20 cellular contexts compared by ENCODE assay signal in genomic region chr10:114749014-114749413, GRCh38.
DNase-seq lines count a peak whose midpoint lies in the region; TF ChIP-seq lines count a peak whose summit lies in the region.
"Had no signal": no experiment of that assay in that cellular context is flagged by ENCODE, and none has a peak within 500 bp of the region (broad histone marks: within the 10 kb centered on the region; RNA-seq: fewer than 3 reads in every experiment).

No MANE protein-coding gene starts in this region.

- H3K79me2 ChIP-seq in Loucy (ENCODE audit: insufficient read depth, low read length), result peaks cover 89% of the 10 kb centered on the region
- no peaks in the 10 kb centered on the region for H3K79me2 ChIP-seq in hepatocyte

- H3K4me2 ChIP-seq in Loucy (ENCODE audit: low read depth, low read length, poor library complexity, severe bottlenecking) (peak overlapping the region; percentile 66), hepatocyte (no peak overlapping the region)

- H3K36me3 ChIP-seq in Loucy (ENCODE audit: insufficient read depth, low read length), result peaks cover 35% of the 10 kb centered on the region
- no peaks in the 10 kb centered on the region for H3K36me3 ChIP-seq in esophagus squamous epithelium
- H3K36me3 ChIP-seq in hepatocyte (replicated peaks; ENCODE audit: insufficient read depth, low read depth), result no peaks in the 10 kb centered on the region
- no peaks in the 10 kb centered on the region for H3K36me3 ChIP-seq in skeletal muscle tissue (ENCODE audit: control insufficient read depth in 3 of 3, insufficient read depth in 3 of 3, low read length in 3 of 3)
- H3K36me3 ChIP-seq: Peyer's patch had no signal

- TF ChIP-seq CTCF in Loucy (conservative IDR thresholded peaks at IDR 0.05; ENCODE audit: low read length), result no peak
- no peak for TF ChIP-seq CTCF in esophagus squamous epithelium (IDR thresholded peaks at IDR 0.05)
- no peak for TF ChIP-seq CTCF in hepatocyte (IDR thresholded peaks at IDR 0.05; ENCODE audit: poor library complexity)

- H3K27me3 ChIP-seq in Loucy (ENCODE audit: insufficient read depth, low read length, poor library complexity, severe bottlenecking), result no peaks in the 10 kb centered on the region
- no peaks in the 10 kb centered on the region for H3K27me3 ChIP-seq in esophagus squamous epithelium
- H3K27me3 ChIP-seq in hepatocyte, result no peaks in the 10 kb centered on the region
- H3K27me3 ChIP-seq in skeletal muscle tissue (ENCODE audit: control insufficient read depth in 3 of 3, insufficient read depth in 3 of 3, low read length in 3 of 3), result no peaks in the 10 kb centered on the region
- H3K27me3 ChIP-seq: foreskin keratinocyte, Peyer's patch had no signal

- intact Hi-C loops in esophagus squamous epithelium (cut with DNase I), result no loop called here

- peaks cover 12% of the 10 kb centered on the region; the same call in 1 of the 2 replicates for H3F3A ChIP-seq in Loucy (ENCODE audit: low read depth)

- peaks cover 15% of the 10 kb centered on the region for H4K20me1 ChIP-seq in Loucy (ENCODE audit: insufficient read depth, low read length, poor library complexity, severe bottlenecking)
- H4K20me1 ChIP-seq in hepatocyte (ENCODE audit: insufficient read depth, poor library complexity, severe bottlenecking), result no peaks in the 10 kb centered on the region

- H3K9me2 ChIP-seq in Loucy (replicated peaks; ENCODE audit: low read depth, low read length) (no peaks in the 10 kb centered on the region), hepatocyte (replicated peaks; ENCODE audit: insufficient read depth) (no peaks in the 10 kb centered on the region)

- no peak for TF ChIP-seq POLR2A in esophagus squamous epithelium (IDR thresholded peaks at IDR 0.05)

- H2AFZ ChIP-seq in Loucy (ENCODE audit: low read length), result no peak overlapping the region
- no peak overlapping the region for H2AFZ ChIP-seq in hepatocyte

- 62 to 67% methylated on average over 3 of the region's 3 CpGs for WGBS in esophagus squamous epithelium, 2 donors
- 70% methylated on average over 3 of the region's 3 CpGs for WGBS in hepatocyte (ENCODE audit: low lambda C conversion rate, missing lambda C conversion rate)

- H3K27ac ChIP-seq in esophagus squamous epithelium (peak overlapping the region in 3 of 4 donors; percentile 14 to 58 (median 51)), hepatocyte (no peak overlapping the region), skeletal muscle tissue (ENCODE audit: low read depth, low read length) (peak overlapping the region; percentile 33)
- H3K27ac ChIP-seq: foreskin keratinocyte, SK-N-MC had no signal

- peaks cover 56% of the 10 kb centered on the region for H3K4me1 ChIP-seq in Loucy (ENCODE audit: insufficient read depth, low read length, poor library complexity, severe bottlenecking)
- no peaks in the 10 kb centered on the region for H3K4me1 ChIP-seq in esophagus squamous epithelium
- no peaks in the 10 kb centered on the region for H3K4me1 ChIP-seq in hepatocyte (ENCODE audit: insufficient read depth)
- peaks cover 0 to 3% (median 0%) of the 10 kb centered on the region in 3 donors for H3K4me1 ChIP-seq in skeletal muscle tissue (ENCODE audit: control insufficient read depth in 3 of 3, insufficient read depth in 3 of 3, low read length in 3 of 3)
- H3K4me1 ChIP-seq: foreskin keratinocyte had no signal

- DNase-seq in esophagus squamous epithelium (lab: John Stamatoyannopoulos, UW) (no peak), hepatocyte (ENCODE audit: low spot score) (peak; percentile 10), NCI-H187 (lab: John Stamatoyannopoulos, UW) (no peak), iPS-NIHi7 (ENCODE audit: extremely low spot score) (no peak)
- no peak for DNase-seq in activated naive CD4-positive, alpha-beta T cell (lab: John Stamatoyannopoulos, UW)
- no peak for DNase-seq in activated CD8-positive, alpha-beta memory T cell treated with anti-CD3 and anti-CD28 coated beads, Interleukin-2, amount 50 U/mL, for 48 hours
- DNase-seq: activated effector memory CD4-positive, alpha-beta T cell treated with anti-CD3 and anti-CD28 coated beads, Interleukin-2, amount 50 U/mL, for 16 hours; amniotic stem cell; CD4-positive, alpha-beta memory T cell; DMS79; foreskin keratinocyte; naive B cell; NCI-H1436 treated with DMSO at 0.1 percent for 48 hours; Peyer's patch; posterior cingulate gyrus; stimulated activated CD4-positive, alpha-beta T cell treated with anti-CD3 and anti-CD28 coated beads, Interleukin-12 subunit alpha, Interleukin-12 subunit beta, amount 100 ng/mL, for 4 hours; trophoblast cell had no signal

- H3K9me3 ChIP-seq in Loucy (ENCODE audit: insufficient read depth, low read depth, low read length) (no peaks in the 10 kb centered on the region), esophagus squamous epithelium (no peaks in the 10 kb centered on the region), hepatocyte (ENCODE audit: low read depth) (no peaks in the 10 kb centered on the region), skeletal muscle tissue (ENCODE audit: control insufficient read depth in 3 of 3, low read length in 3 of 3) (no peaks in the 10 kb centered on the region)
- H3K9me3 ChIP-seq: Peyer's patch had no signal

- H3K4me3 ChIP-seq in Loucy (ENCODE audit: low read length, poor library complexity, severe bottlenecking) (peak overlapping the region; percentile 40), esophagus squamous epithelium (no peak overlapping the region), hepatocyte (no peak overlapping the region), skeletal muscle tissue (ENCODE audit: low read length in 3 of 3) (no peak overlapping the region)
- H3K4me3 ChIP-seq: Peyer's patch, SK-N-MC had no signal

- H3K9ac ChIP-seq in Loucy (ENCODE audit: low read depth, low read length, poor library complexity, severe bottlenecking) (peak overlapping the region; percentile 54), skeletal muscle tissue (ENCODE audit: low read depth in 1 of 3, low read length in 3 of 3) (no peak overlapping the region)
